In the genomic region with DNA sequence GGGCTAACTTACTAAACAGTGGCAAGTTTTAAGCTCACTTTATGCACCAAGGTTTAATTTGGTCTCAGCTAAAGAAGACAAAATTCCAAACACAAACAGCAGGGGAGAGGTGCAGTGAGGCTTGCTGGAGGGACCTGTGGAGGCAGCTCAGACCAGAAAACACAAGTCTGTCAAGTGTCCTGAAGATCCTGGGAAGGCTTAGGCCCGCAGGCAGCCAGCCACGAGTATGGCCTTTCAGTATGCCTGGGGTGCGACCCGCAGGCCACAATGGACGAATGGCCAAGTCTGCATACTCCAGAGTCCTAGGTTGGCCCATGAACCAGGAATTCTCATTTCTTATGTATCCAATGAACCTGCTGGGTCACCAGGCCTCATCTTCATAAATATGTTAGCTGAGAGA, we compare ENCODE assay signal across 19 cellular contexts. TPM values are rescaled to one million over a fixed set of nuclear protein-coding genes. Genes with fewer than 3 reads are reported as not detected.
DNase-seq lines count a peak whose midpoint lies in the region; ATAC-seq and TF ChIP-seq lines count a peak whose summit lies in the region.
"Had no signal": no experiment of that assay in that cellular context is flagged by ENCODE, and none has a peak within 500 bp of the region (broad histone marks: within the 10 kb centered on the region; RNA-seq: fewer than 3 reads in every experiment).

No MANE protein-coding gene starts in this region.

- no peaks in the 10 kb centered on the region for H3K9me3 Mint-ChIP-seq in endodermal cell
- H3K9me3 Mint-ChIP-seq: CD14-positive monocyte; CD8-positive, alpha-beta T cell; HFFc6 had no signal

- WGBS in endodermal cell (ENCODE audit: insufficient coverage in 1 of 2, insufficient read length in 1 of 2), 2 experiments = 89 to 90% methylated on average over 5 of the region's 5 CpGs

- H3K27ac ChIP-seq in endodermal cell (ENCODE audit: low read depth, low read length) = no peak overlapping the region
- H3K27ac ChIP-seq in substantia nigra (ENCODE audit: low read depth, low read length, poor library complexity, severe bottlenecking) = peak overlapping the region; percentile 27
- H3K27ac ChIP-seq: 22Rv1 had no signal

- peaks cover 11% of the 10 kb centered on the region for H3K27me3 Mint-ChIP-seq in endodermal cell (ENCODE audit: insufficient read depth)

- H3K4me3 Mint-ChIP-seq in endodermal cell = no peak overlapping the region
- H3K4me3 Mint-ChIP-seq: CD14-positive monocyte; CD8-positive, alpha-beta T cell; HFFc6 had no signal

- no peaks in the 10 kb centered on the region for H3K4me1 ChIP-seq in endodermal cell (ENCODE audit: control insufficient read depth, insufficient read depth, low read length)

- no peak for TF ChIP-seq CTCF in endodermal cell (conservative IDR thresholded peaks at IDR 0.05)

- peaks cover 8% of the 10 kb centered on the region for H3K27me3 ChIP-seq in endodermal cell (ENCODE audit: control insufficient read depth, insufficient read depth, low read length, poor library complexity, severe bottlenecking)

- H3K4me3 ChIP-seq in endodermal cell (ENCODE audit: low read length) = no peak overlapping the region

- H3K36me3 ChIP-seq in endodermal cell (ENCODE audit: control insufficient read depth, insufficient read depth, low read length) = peaks cover 12% of the 10 kb centered on the region

- H3K9ac ChIP-seq in endodermal cell (ENCODE audit: extremely low read depth, low read length, poor library complexity, severe bottlenecking) = no peak overlapping the region

- no peak for ATAC-seq in HG02588 (IDR thresholded peaks at IDR 0.05; ENCODE audit: unreplicated experiment)
- ATAC-seq: CD8-positive, alpha-beta T cell had no signal

- H3K36me3 Mint-ChIP-seq in endodermal cell (ENCODE audit: low read depth) = peaks cover 30% of the 10 kb centered on the region

- H3K4me1 Mint-ChIP-seq in endodermal cell = peaks cover 11% of the 10 kb centered on the region

- H3K9me3 ChIP-seq in endodermal cell (ENCODE audit: control insufficient read depth, low read length) = no peaks in the 10 kb centered on the region

- H3K27ac Mint-ChIP-seq in endodermal cell = no peak overlapping the region
- H3K27ac Mint-ChIP-seq: CD14-positive monocyte; CD8-positive, alpha-beta T cell; HFFc6 had no signal

- peak; percentile 38 for DNase-seq in activated CD8-positive, alpha-beta memory T cell treated with anti-CD3 and anti-CD28 coated beads for 24 hours
- DNase-seq in activated CD8-positive, alpha-beta memory T cell treated with anti-CD3 and anti-CD28 coated beads, Interleukin-2, amount 50 U/mL, for 4 hours = no peak
- DNase-seq in activated CD8-positive, alpha-beta memory T cell treated with anti-CD3 and anti-CD28 coated beads, Interleukin-2, amount 50 U/mL, for 48 hours = peak; percentile 23
- DNase-seq in endodermal cell = peak; percentile 34
- DNase-seq in substantia nigra (lab: John Stamatoyannopoulos, UW) = no peak
- no peak for DNase-seq in superior temporal gyrus (ENCODE audit: extremely low spot score)
- DNase-seq in epidermal melanocyte (ENCODE audit: insufficient read length, low spot score) = no peak
- DNase-seq: COR-L47, DND-41, GDM1, HCEC 1CT, HFFc6 had no signal

RNA-seq across cellular contexts. Expression of a gene that starts 9.3 kb away (rescaled TPM):
- total RNA-seq in endodermal cell = 1 to 10 TPM; 1.2 to 1.3 TPM
- polyA plus RNA-seq in endodermal cell (2013, experiment 1 of 2) = 0.21 TPM
- polyA plus RNA-seq in endodermal cell (2013, experiment 2 of 2) = not detected
- total RNA-seq: A673, H4, HFFc6 had no signal
- polyA plus RNA-seq: BJ had no signal

RNA-seq across cellular contexts. Expression of a gene that starts 19.2 kb away (rescaled TPM):
- total RNA-seq in endodermal cell = 10 to 100 TPM; 19.6 to 25.2 TPM
- 14.6 TPM for polyA plus RNA-seq in endodermal cell (2013, experiment 1 of 2)
- 14.7 TPM for polyA plus RNA-seq in endodermal cell (2013, experiment 2 of 2)

RNA-seq across cellular contexts. Expression of a gene that starts 20.5 kb away (rescaled TPM):
- 10 to 100 TPM; 49.0 to 56.7 TPM for total RNA-seq in endodermal cell
- 44.7 TPM for polyA plus RNA-seq in endodermal cell (2013, experiment 1 of 2)
- polyA plus RNA-seq in endodermal cell (2013, experiment 2 of 2) = 40.8 TPM

RNA-seq across cellular contexts. Expression of a gene that starts 56.6 kb away (rescaled TPM):
- total RNA-seq in endodermal cell = under 1 TPM in 1 of 2 donors, not detected in 1; 0.13 TPM
- polyA plus RNA-seq in endodermal cell (2013, experiment 1 of 2) = not detected
- not detected for polyA plus RNA-seq in endodermal cell (2013, experiment 2 of 2)
- total RNA-seq: A673; CD8-positive, alpha-beta T cell; HFFc6 had no signal
- polyA plus RNA-seq: BJ, CD14-positive monocyte had no signal

Comparison
In these comparisons a context has a peak if more than half of its experiments do, and no peak if none do; other contexts are left out.
1. DNase-seq: peak in activated CD8-positive, alpha-beta memory T cell treated with anti-CD3 and anti-CD28 coated beads for 24 hours (single experiment), activated CD8-positive, alpha-beta memory T cell treated with anti-CD3 and anti-CD28 coated beads, Interleukin-2, amount 50 U/mL, for 48 hours (single experiment) and endodermal cell (single experiment); none in activated CD8-positive, alpha-beta memory T cell treated with anti-CD3 and anti-CD28 coated beads, Interleukin-2, amount 50 U/mL, for 4 hours (single experiment), substantia nigra (0 of 49), superior temporal gyrus (single experiment) and epidermal melanocyte (single experiment).